Comparison of ENCODE assay signal across 24 cellular contexts in genomic region chr14:76541594-76542219, GRCh38.
DNase-seq lines count a peak whose midpoint lies in the region; ATAC-seq, FAIRE-seq and TF ChIP-seq lines count a peak whose summit lies in the region.
"Had no signal": no experiment of that assay in that cellular context is flagged by ENCODE, and none has a peak within 500 bp of the region (broad histone marks: within the 10 kb centered on the region; RNA-seq: fewer than 3 reads in every experiment).

No MANE protein-coding gene starts in this region.

- no peak for ATAC-seq in activated CD8-positive, alpha-beta T cell treated with anti-CD3 and anti-CD28 coated beads for 36 hours
- ATAC-seq in esophagus mucosa, result no peak
- ATAC-seq: gastrocnemius medialis, left ventricle myocardium superior, sciatic nerve had no signal

- intact Hi-C loops in activated CD8-positive, alpha-beta T cell treated with anti-CD3 and anti-CD28 coated beads for 36 hours (cut with micrococcal nuclease), result no loop called here

- H3K36me3 Mint-ChIP-seq in nephron progenitor cell (ENCODE audit: low read depth), result no peaks in the 10 kb centered on the region
- no peaks in the 10 kb centered on the region for H3K36me3 Mint-ChIP-seq in activated CD8-positive, alpha-beta T cell treated with anti-CD3 and anti-CD28 coated beads for 36 hours (ENCODE audit: low read depth)
- H3K36me3 Mint-ChIP-seq: immature natural killer cell; natural killer cell treated with Interleukin-12 subunit alpha and Interleukin-12 subunit beta and Interleukin-15 and Interleukin-18, amount 100 ng/mL, for 72 hours had no signal

- FAIRE-seq in HTR-8/SVneo (lab: Jason Lieb, UNC), result peak; percentile 38

- TF ChIP-seq CTCF in nephron progenitor cell (IDR thresholded peaks at IDR 0.05), result no peak
- no peak for TF ChIP-seq CTCF in activated CD8-positive, alpha-beta T cell treated with anti-CD3 and anti-CD28 coated beads for 36 hours (IDR thresholded peaks at IDR 0.05)

- peak overlapping the region; percentile 57 for H3K27ac Mint-ChIP-seq in nephron progenitor cell
- no peak overlapping the region for H3K27ac Mint-ChIP-seq in activated CD8-positive, alpha-beta T cell treated with anti-CD3 and anti-CD28 coated beads for 36 hours
- H3K27ac Mint-ChIP-seq: activated naive CD4-positive, alpha-beta T cell treated with anti-CD3 and anti-CD28 coated beads for 36 hours; CD4-positive, alpha-beta T cell; endodermal cell; immature natural killer cell; natural killer cell treated with Interleukin-12 subunit alpha and Interleukin-12 subunit beta and Interleukin-15 and Interleukin-18, amount 100 ng/mL, for 72 hours; T-helper 2 cell treated with Interferon-gamma antibody and Interleukin-4, amounts not matched to agents 5 μg/mL and 100 μg/mL, for 36 hours had no signal

- POLR2A ChIA-PET in activated CD8-positive, alpha-beta T cell treated with anti-CD3 and anti-CD28 coated beads for 36 hours (lab: Charles Lee), result no interaction called here

- CTCF ChIA-PET in activated CD8-positive, alpha-beta T cell treated with anti-CD3 and anti-CD28 coated beads for 36 hours (lab: Charles Lee), result no interaction called here

- DNase-seq in DMS79 treated with DMSO at 0.1 percent for 48 hours (lab: John Stamatoyannopoulos, UW) (peak; percentile 77), HTR-8/SVneo (ENCODE audit: insufficient read length, low spot score) (no peak), NOMO-1 treated with DMSO at 0.1 percent for 48 hours (lab: John Stamatoyannopoulos, UW; ENCODE audit: unreplicated experiment) (peak; percentile 67), nephron progenitor cell (peak; percentile 46), islet precursor cell (no peak)
- DNase-seq in activated CD8-positive, alpha-beta T cell treated with anti-CD3 and anti-CD28 coated beads for 36 hours, result no peak
- DNase-seq: activated CD4-positive, alpha-beta T cell treated with anti-CD3 and anti-CD28 coated beads, Interleukin-2, amount 50 U/mL, for 1 hour; activated naive CD4-positive, alpha-beta T cell treated with anti-CD3 and anti-CD28 coated beads for 36 hours; amygdala; CD4-positive, alpha-beta T cell; endodermal cell; esophagus squamous epithelium; gastrocnemius medialis; GOT3; hippocampal formation; immature natural killer cell; left ventricle myocardium superior; NCI-H1092; NCI-H2107; stimulated activated naive CD4-positive, alpha-beta T cell treated with Interleukin-2 at 50 U/mL for 16 hours had no signal

- H3K9me3 Mint-ChIP-seq in nephron progenitor cell, result no peaks in the 10 kb centered on the region
- no peaks in the 10 kb centered on the region for H3K9me3 Mint-ChIP-seq in activated CD8-positive, alpha-beta T cell treated with anti-CD3 and anti-CD28 coated beads for 36 hours
- H3K9me3 Mint-ChIP-seq: activated naive CD4-positive, alpha-beta T cell treated with anti-CD3 and anti-CD28 coated beads for 36 hours; CD4-positive, alpha-beta T cell; immature natural killer cell; natural killer cell treated with Interleukin-12 subunit alpha and Interleukin-12 subunit beta and Interleukin-15 and Interleukin-18, amount 100 ng/mL, for 72 hours; T-helper 2 cell treated with Interferon-gamma antibody and Interleukin-4, amounts not matched to agents 5 μg/mL and 100 μg/mL, for 36 hours had no signal

- peak overlapping the region; percentile 52 for H3K4me3 Mint-ChIP-seq in nephron progenitor cell
- no peak overlapping the region for H3K4me3 Mint-ChIP-seq in activated CD8-positive, alpha-beta T cell treated with anti-CD3 and anti-CD28 coated beads for 36 hours
- H3K4me3 Mint-ChIP-seq: activated naive CD4-positive, alpha-beta T cell treated with anti-CD3 and anti-CD28 coated beads for 36 hours; CD4-positive, alpha-beta T cell; endodermal cell; immature natural killer cell; natural killer cell treated with Interleukin-12 subunit alpha and Interleukin-12 subunit beta and Interleukin-15 and Interleukin-18, amount 100 ng/mL, for 72 hours; T-helper 2 cell treated with Interferon-gamma antibody and Interleukin-4, amounts not matched to agents 5 μg/mL and 100 μg/mL, for 36 hours had no signal

- H3K4me1 Mint-ChIP-seq in nephron progenitor cell, result peaks cover 59% of the 10 kb centered on the region
- H3K4me1 Mint-ChIP-seq in activated CD8-positive, alpha-beta T cell treated with anti-CD3 and anti-CD28 coated beads for 36 hours (ENCODE audit: low read depth), result no peaks in the 10 kb centered on the region
- H3K4me1 Mint-ChIP-seq: immature natural killer cell had no signal

- peaks cover 30% of the 10 kb centered on the region for H3K27me3 Mint-ChIP-seq in nephron progenitor cell (ENCODE audit: low read depth, poor library complexity)
- H3K27me3 Mint-ChIP-seq in activated CD8-positive, alpha-beta T cell treated with anti-CD3 and anti-CD28 coated beads for 36 hours, result peaks cover 9% of the 10 kb centered on the region

Comparison
In these comparisons a context has a peak if more than half of its experiments do, and no peak if none do; other contexts are left out.
1. DNase-seq: peak in DMS79 treated with DMSO at 0.1 percent for 48 hours (single experiment), NOMO-1 treated with DMSO at 0.1 percent for 48 hours (single experiment) and nephron progenitor cell (single experiment); none in HTR-8/SVneo (single experiment), islet precursor cell (single experiment) and activated CD8-positive, alpha-beta T cell treated with anti-CD3 and anti-CD28 coated beads for 36 hours (single experiment).